ENCODE assay signal across 8 cellular contexts in genomic region chr20:36491901-36492617, GRCh38. TPM values are rescaled to one million over a fixed set of nuclear protein-coding genes. Genes with fewer than 3 reads are reported as not detected.
DNase-seq lines count a peak whose midpoint lies in the region; ATAC-seq, FAIRE-seq and TF ChIP-seq lines count a peak whose summit lies in the region.

No MANE protein-coding gene starts in this region.

- CTCF ChIA-PET in GM12878 (lab: Yijun Ruan, JAX): interaction anchor here (0.7 to 2.5 kb wide), 8 partner anchors 12 to 289 kb away, joined by 3 to 12 read pairs (median 10); no protein-coding TSS in a partner anchor

- no peaks in the 10 kb centered on the region for H3K27me3 Mint-ChIP-seq in naive thymus-derived CD8-positive, alpha-beta T cell

- no peaks in the 10 kb centered on the region for H3K9me3 ChIP-seq in GM12878 (replicated peaks; ENCODE audit: control insufficient read depth, insufficient read depth, low read length)

- no peaks in the 10 kb centered on the region for H3K27me3 ChIP-seq in GM12878 (replicated peaks in 1 of 2; ENCODE audit: control insufficient read depth in 2 of 2, insufficient read depth in 2 of 2, low read length in 1 of 2)

- no peak for TF ChIP-seq RAD21 in GM12878 (IDR thresholded peaks at IDR 0.05; ENCODE audit: insufficient read depth, low read depth, low read length)

- peak; percentile 21 for DNase-seq in T-helper 22 cell (ENCODE audit: low read depth)
- no peak for DNase-seq in GM12878 (ENCODE audit: low read depth, low spot score)
- DNase-seq in naive thymus-derived CD8-positive, alpha-beta T cell: peak; percentile 6 to 79 (median 50)
- no peak for DNase-seq in epidermal melanocyte (ENCODE audit: insufficient read length, low spot score)
- no peak for DNase-seq in DMS153 treated with DMSO at 0.1 percent for 48 hours (lab: John Stamatoyannopoulos, UW; ENCODE audit: unreplicated experiment)

- no peak overlapping the region for H2AFZ ChIP-seq in GM12878 (ENCODE audit: control insufficient read depth, low read depth, low read length)

- H3K27ac Mint-ChIP-seq in naive thymus-derived CD8-positive, alpha-beta T cell: peak overlapping the region; percentile 51 to 95 (median 90)

- no peaks in the 10 kb centered on the region for H3K9me3 Mint-ChIP-seq in naive thymus-derived CD8-positive, alpha-beta T cell

- H3K36me3 Mint-ChIP-seq in naive thymus-derived CD8-positive, alpha-beta T cell: peaks cover 0 to 4% (median under 1%) of the 10 kb centered on the region in 3 donors

- WGBS in GM12878 (ENCODE audit: insufficient coverage, insufficient replicate concordance, low lambda C conversion rate, missing lambda C conversion rate): 3% methylated on average over 8 of the region's 8 CpGs

- peaks cover 21% of the 10 kb centered on the region for H3K4me1 ChIP-seq in GM12878 (ENCODE audit: control insufficient read depth, insufficient read depth, low read length)

- intact Hi-C loops in GM12878 (cut with micrococcal nuclease; ENCODE audit: unreplicated experiment): no loop called here

- ATAC-seq in GM19463 (IDR thresholded peaks at IDR 0.05; ENCODE audit: unreplicated experiment) (peak; percentile 47), GM12878 (peak; percentile 87), GM21786 (IDR thresholded peaks at IDR 0.05; ENCODE audit: unreplicated experiment) (no peak)
- ATAC-seq in naive thymus-derived CD8-positive, alpha-beta T cell: peak; percentile 95 to 98

- SMC1A ChIA-PET in GM12878 (lab: Charles Lee; ENCODE audit: uncharacterized antibody, unreplicated experiment): interaction anchor here (0.6 to 2.3 kb wide), 11 partner anchors 8 to 286 kb away, joined by 3 to 17 read pairs (median 4); no protein-coding TSS in a partner anchor

- H3K9ac ChIP-seq in GM12878 (ENCODE audit: control insufficient read depth, insufficient read depth, low read length): no peak overlapping the region

- TF ChIP-seq CTCF in GM12878 (IDR thresholded peaks at IDR 0.05 in 2 of 3, conservative IDR thresholded peaks at IDR 0.05 in 1 of 3; ENCODE audit: control insufficient read depth in 2 of 3, extremely low read depth in 1 of 3, insufficient read depth in 1 of 3, low read depth in 3 of 3, low read length in 3 of 3): no peak

- no peak for TF ChIP-seq POLR2A in GM12878 (IDR thresholded peaks at IDR 0.05; ENCODE audit: low read depth, low read length)

- H3K4me2 ChIP-seq in GM12878 (ENCODE audit: control insufficient read depth, insufficient read depth): peak overlapping the region; percentile 18; the same call in 1 of the 2 replicates

- FAIRE-seq in GM12878 (lab: Jason Lieb, UNC): no peak

- H4K20me1 ChIP-seq in GM12878 (ENCODE audit: control insufficient read depth, insufficient read depth): no peaks in the 10 kb centered on the region; the same call in 1 of the 2 replicates

- H3K4me3 Mint-ChIP-seq in naive thymus-derived CD8-positive, alpha-beta T cell: peak overlapping the region; percentile 57 to 79 (median 66)

- no peak overlapping the region for H3K4me3 ChIP-seq in GM12878

- peaks cover 0 to 12% of the 10 kb centered on the region in 2 experiments; a peak in 2 of 4 replicates for H3K36me3 ChIP-seq in GM12878 (ENCODE audit: control insufficient read depth in 2 of 2, insufficient read depth in 2 of 2, low read length in 1 of 2)

- RAD21 ChIA-PET in GM12878 (lab: Charles Lee; ENCODE audit: unreplicated experiment): interaction anchor here (0.7 to 2.3 kb wide), 11 partner anchors 9 to 290 kb away, joined by 3 to 17 read pairs (median 5); no protein-coding TSS in a partner anchor

- no TSS peak for BruUV-seq in GM12878 (replicated peaks; lab: Mats Ljungman, UMichigan)

- no peak for TF ChIP-seq EP300 in GM12878 (IDR thresholded peaks at IDR 0.05; ENCODE audit: borderline replicate concordance in 1 of 2, control insufficient read depth in 1 of 2, low read depth in 2 of 2, low read length in 2 of 2)

- peak overlapping the region; percentile 59 for H3K27ac ChIP-seq in GM12878 (ENCODE audit: control insufficient read depth, insufficient read depth)
- peak overlapping the region; percentile 9 for H3K27ac ChIP-seq in temporal lobe (ENCODE audit: low read depth, low read length)

- H3K4me1 Mint-ChIP-seq in naive thymus-derived CD8-positive, alpha-beta T cell: peaks cover 21 to 65% (median 44%) of the 10 kb centered on the region in 4 donors

- POLR2A ChIA-PET in GM12878 (lab: Charles Lee): interaction anchor here (0.7 to 1.4 kb wide), 4 partner anchors 9 to 27 kb away, joined by 3 to 5 read pairs (median 4); no protein-coding TSS in a partner anchor
- POLR2A ChIA-PET in naive thymus-derived CD8-positive, alpha-beta T cell (lab: Charles Lee): interaction anchor here (0.7 to 1.0 kb wide), 3 partner anchors 31 to 113 kb away, joined by 3 to 4 read pairs (median 3); partner anchors contain the start of genes RAB5IF and TGIF2

- in situ Hi-C loops in GM12878 (cut with MboI): no loop called here

- H3K79me2 ChIP-seq in GM12878 (ENCODE audit: control insufficient read depth, insufficient read depth, low read length): peaks cover 3% of the 10 kb centered on the region; the same call in 1 of the 2 replicates

TF ChIP-seq in GM12878, 131 proteins besides CTCF, POLR2A, EP300 and RAD21 (continues in another document):
- TF ChIP-seq IKZF1 (conservative IDR thresholded peaks at IDR 0.05) (peak; percentile 92), ZNF217 (IDR thresholded peaks at IDR 0.05) (no peak), IKZF2 (IDR thresholded peaks at IDR 0.05) (peak; percentile 86 to 92), GATAD2B (conservative IDR thresholded peaks at IDR 0.05; ENCODE audit: low read depth) (0 out of 2 replicates have a peak, but pooled peaks have one; percentile 42), RELB (IDR thresholded peaks at IDR 0.05; ENCODE audit: low read depth) (peak; percentile 61; the same call in 1 of the 2 replicates), SPI1 (IDR thresholded peaks at IDR 0.05; ENCODE audit: borderline replicate concordance, insufficient read depth, low read depth, low read length) (peak; percentile 84), TARDBP (IDR thresholded peaks at IDR 0.05; ENCODE audit: borderline replicate concordance) (no peak), NBN (IDR thresholded peaks at IDR 0.05) (0 out of 2 replicates have a peak, but pooled peaks have one; percentile 55), RUNX3 (IDR thresholded peaks at IDR 0.05; ENCODE audit: low read length) (peak; percentile 63), ETV6 (conservative IDR thresholded peaks at IDR 0.05 in 1 of 2, IDR thresholded peaks at IDR 0.05 in 1 of 2; ENCODE audit: borderline replicate concordance in 1 of 2, low read depth in 1 of 2) (peak in 1 of 2 experiments; percentile 89; a peak in 2 of 4 replicates), CHD1 (IDR thresholded peaks at IDR 0.05; ENCODE audit: low read depth, low read length) (no peak), EGR1 (IDR thresholded peaks at IDR 0.05; ENCODE audit: borderline replicate concordance in 1 of 2, low read depth in 2 of 2, low read length in 2 of 2) (peak in 1 of 2 experiments; percentile 76; a peak in 2 of 3 replicates), PAX5 (IDR thresholded peaks at IDR 0.05; ENCODE audit: borderline replicate concordance, low read depth, low read length) (no peak), DPF2 (IDR thresholded peaks at IDR 0.05) (peak; percentile 31; the same call in 1 of the 2 replicates), ATF7 (IDR thresholded peaks at IDR 0.05; ENCODE audit: low read depth) (peak; percentile 40; the same call in 1 of the 2 replicates)

RNA-seq across cellular contexts. Expression of gene MYL9, which starts 49.3 kb away (rescaled TPM):
- total RNA-seq in GM12878 (2013; cell fraction: nucleolus; rRNA removed): 0.22 TPM in 1 of 2 replicates, not detected in the other
- total RNA-seq in GM12878 (2014; rRNA removed): 0.11 and 0.28 TPM in 2 replicates
- total RNA-seq in GM12878 (2014; rRNA removed; fragmentation: Illumina TruSeq; extraction: Trizol): 0.37 and 0.54 TPM in 2 replicates
- 1.6 and 1.7 TPM in 2 replicates for total RNA-seq in GM12878 (2021)
- polyA plus RNA-seq in GM12878 (2011; ENCODE audit: low read depth): 0.88 TPM
- not detected in 2 replicates for polyA plus RNA-seq in GM12878 (2011; rRNA removed)
- 0.03 TPM in 2 replicates for polyA plus RNA-seq in GM12878 (2011; cell fraction: cytosol; rRNA removed)
- polyA plus RNA-seq in GM12878 (2011; cell fraction: nucleus; rRNA removed): not detected in 2 replicates
- 2.5 and 2.7 TPM in 2 replicates for polyA plus RNA-seq in GM12878 (2012)
- polyA plus RNA-seq in GM12878 (2014; fragmentation: Illumina TruSeq; extraction: Trizol): 0.66 TPM in 1 of 2 replicates, not detected in the other
- not detected for polyA plus RNA-seq in GM12878 (2014; fragmentation: Nextera tagmentation; extraction: Ambion mirVana)
- 0.56 and 0.64 TPM in 2 replicates for polyA plus RNA-seq in GM12878 (2014; rRNA removed)
- under 1 TPM; 0.62 to 0.63 TPM for polyA plus RNA-seq in GM12878 (2016; fragmentation: Nextera tagmentation; extraction: Ambion mirVana)
- polyA minus RNA-seq in GM12878 (2011; rRNA and poly(A)+ RNA removed): not detected in 2 replicates
- not detected in 2 replicates for polyA minus RNA-seq in GM12878 (2011; cell fraction: cytosol; rRNA and poly(A)+ RNA removed)
- polyA minus RNA-seq in GM12878 (2011; cell fraction: nucleus; rRNA and poly(A)+ RNA removed): not detected in 2 replicates
- total RNA-seq in naive thymus-derived CD8-positive, alpha-beta T cell: not detected
- under 1 TPM in 1 of 3 donors, not detected in 2; 0.05 TPM for polyA plus RNA-seq in naive thymus-derived CD8-positive, alpha-beta T cell
- total RNA-seq in temporal lobe: 0.49 TPM

Comparison
In these comparisons a context has a peak if more than half of its experiments do, and no peak if none do; other contexts are left out.
1. DNase-seq: peak in T-helper 22 cell (single experiment) and naive thymus-derived CD8-positive, alpha-beta T cell (10 of 10); none in GM12878 (single experiment), epidermal melanocyte (single experiment) and DMS153 treated with DMSO at 0.1 percent for 48 hours (single experiment).